24 cellular contexts compared by ENCODE assay signal in genomic region chrX:22575161-22575845, GRCh38.
A peak's percentile ranks its signal among the peaks of the same experiment; 100 is the strongest.
DNase-seq lines count a peak whose midpoint lies in the region; ATAC-seq and TF ChIP-seq lines count a peak whose summit lies in the region.
"Had no signal": no experiment of that assay in that cellular context is flagged by ENCODE, and none has a peak within 500 bp of the region (broad histone marks: within the 10 kb centered on the region; RNA-seq: fewer than 3 reads in every experiment).

No MANE protein-coding gene starts in this region.

- TF ChIP-seq POLR2A in Peyer's patch (IDR thresholded peaks at IDR 0.05), result no peak

- H3K27me3 ChIP-seq in MG63, result no peaks in the 10 kb centered on the region
- H3K27me3 ChIP-seq in Peyer's patch, result no peaks in the 10 kb centered on the region
- H3K27me3 ChIP-seq: upper lobe of right lung had no signal

- H3K4me3 ChIP-seq in MG63 (no peak overlapping the region), cardiac fibroblast (replicated peaks in 1 of 2; ENCODE audit: low read depth in 2 of 2, low read length in 2 of 2) (no peak overlapping the region), Peyer's patch (no peak overlapping the region)
- H3K4me3 ChIP-seq: GM12878, PC-9, upper lobe of right lung had no signal

- no peak for ATAC-seq in GM21786 (IDR thresholded peaks at IDR 0.05; ENCODE audit: unreplicated experiment)
- ATAC-seq: activated naive CD8-positive, alpha-beta T cell treated with anti-CD3 and anti-CD28 coated beads, Interleukin-2, amount 50 U/mL, for 24 hours; GM12878; upper lobe of right lung had no signal

- peaks cover 2% of the 10 kb centered on the region for H3K9me3 Mint-ChIP-seq in T-helper 2 cell treated with Interferon-gamma antibody and Interleukin-4, amounts not matched to agents 5 μg/mL and 100 μg/mL, for 36 hours
- H3K9me3 Mint-ChIP-seq: activated CD4-positive, alpha-beta memory T cell treated with anti-CD3 and anti-CD28 coated beads, Interleukin-2, amount 10 ng/mL, durations not matched to agents 7 days and 5 days; activated naive CD8-positive, alpha-beta T cell treated with anti-CD3 and anti-CD28 coated beads, Interleukin-2, amount 50 U/mL, for 24 hours; endodermal cell had no signal

- H3K36me3 ChIP-seq in MG63, result no peaks in the 10 kb centered on the region
- no peaks in the 10 kb centered on the region for H3K36me3 ChIP-seq in Peyer's patch
- H3K36me3 ChIP-seq: upper lobe of right lung had no signal

- H3K9me3 ChIP-seq in MG63, result no peaks in the 10 kb centered on the region
- no peaks in the 10 kb centered on the region for H3K9me3 ChIP-seq in Peyer's patch
- H3K9me3 ChIP-seq: upper lobe of right lung had no signal

- no peak overlapping the region for H3K27ac ChIP-seq in Peyer's patch
- H3K27ac ChIP-seq: PC-9, upper lobe of right lung had no signal

- TF ChIP-seq CTCF in cardiac fibroblast (IDR thresholded peaks at IDR 0.05; ENCODE audit: low read depth, low read length) (no peak), Peyer's patch (IDR thresholded peaks at IDR 0.05) (no peak)

- no peaks in the 10 kb centered on the region for H3K4me1 ChIP-seq in Peyer's patch
- H3K4me1 ChIP-seq: upper lobe of right lung had no signal

- no peak overlapping the region for H3K27ac Mint-ChIP-seq in T-helper 2 cell treated with Interferon-gamma antibody and Interleukin-4, amounts not matched to agents 5 μg/mL and 100 μg/mL, for 36 hours
- H3K27ac Mint-ChIP-seq: activated CD4-positive, alpha-beta memory T cell treated with anti-CD3 and anti-CD28 coated beads, Interleukin-2, amount 10 ng/mL, durations not matched to agents 7 days and 5 days; activated naive CD8-positive, alpha-beta T cell treated with anti-CD3 and anti-CD28 coated beads, Interleukin-2, amount 50 U/mL, for 24 hours; B cell; CD8-positive, alpha-beta memory T cell; endodermal cell had no signal

- no peaks in the 10 kb centered on the region for H3K36me3 Mint-ChIP-seq in T-helper 2 cell treated with Interferon-gamma antibody and Interleukin-4, amounts not matched to agents 5 μg/mL and 100 μg/mL, for 36 hours (ENCODE audit: low read depth)
- H3K36me3 Mint-ChIP-seq: CD8-positive, alpha-beta memory T cell; naive B cell had no signal

- H3K4me1 Mint-ChIP-seq in T-helper 2 cell treated with Interferon-gamma antibody and Interleukin-4, amounts not matched to agents 5 μg/mL and 100 μg/mL, for 36 hours (ENCODE audit: low read depth), result no peaks in the 10 kb centered on the region
- H3K4me1 Mint-ChIP-seq: activated CD4-positive, alpha-beta memory T cell treated with anti-CD3 and anti-CD28 coated beads, Interleukin-2, amount 10 ng/mL, durations not matched to agents 7 days and 5 days; activated naive CD8-positive, alpha-beta T cell treated with anti-CD3 and anti-CD28 coated beads, Interleukin-2, amount 50 U/mL, for 24 hours; CD8-positive, alpha-beta memory T cell had no signal

- H3K27me3 Mint-ChIP-seq in T-helper 2 cell treated with Interferon-gamma antibody and Interleukin-4, amounts not matched to agents 5 μg/mL and 100 μg/mL, for 36 hours (ENCODE audit: low read depth), result no peaks in the 10 kb centered on the region
- H3K27me3 Mint-ChIP-seq: activated CD4-positive, alpha-beta memory T cell treated with anti-CD3 and anti-CD28 coated beads, Interleukin-2, amount 10 ng/mL, durations not matched to agents 7 days and 5 days; activated naive CD8-positive, alpha-beta T cell treated with anti-CD3 and anti-CD28 coated beads, Interleukin-2, amount 50 U/mL, for 24 hours; B cell; CD8-positive, alpha-beta memory T cell; naive B cell had no signal

- H3K4me3 Mint-ChIP-seq in T-helper 2 cell treated with Interferon-gamma antibody and Interleukin-4, amounts not matched to agents 5 μg/mL and 100 μg/mL, for 36 hours, result no peak overlapping the region
- H3K4me3 Mint-ChIP-seq: activated CD4-positive, alpha-beta memory T cell treated with anti-CD3 and anti-CD28 coated beads, Interleukin-2, amount 10 ng/mL, durations not matched to agents 7 days and 5 days; activated naive CD8-positive, alpha-beta T cell treated with anti-CD3 and anti-CD28 coated beads, Interleukin-2, amount 50 U/mL, for 24 hours; B cell; CD8-positive, alpha-beta memory T cell; endodermal cell; naive B cell had no signal

- DNase-seq in ELR (ENCODE audit: low read depth), result peak; percentile 62
- DNase-seq in MG63, result peak; percentile 35
- DNase-seq in cardiac fibroblast (ENCODE audit: low read depth in 2 of 2), result peak; percentile 5 to 57
- DNase-seq in myocyte (ENCODE audit: low read depth), result peak; percentile 8
- no peak for DNase-seq in activated T-cell treated with anti-CD3 and anti-CD28 coated beads, Interleukin-2, amount 50 U/mL, for 48 hours
- DNase-seq in Peyer's patch, result no peak
- no peak for DNase-seq in T-helper 2 cell treated with Interferon-gamma antibody and Interleukin-4, amounts not matched to agents 5 μg/mL and 100 μg/mL, for 36 hours (ENCODE audit: low spot score)
- DNase-seq: activated CD4-positive, alpha-beta memory T cell treated with anti-CD3 and anti-CD28 coated beads, Interleukin-2, amount 10 ng/mL, durations not matched to agents 7 days and 5 days; activated effector memory CD4-positive, alpha-beta T cell treated with Interleukin-2 at 50 U/mL for 16 hours; activated naive CD8-positive, alpha-beta T cell treated with anti-CD3 and anti-CD28 coated beads, Interleukin-2, amount 50 U/mL, for 24 hours; CD8-positive, alpha-beta memory T cell; endodermal cell; H7; Karpas-422; mesenchymal stem cell; naive B cell; NCI-H2081; NCI-H446 treated with DMSO at 0.1 percent for 48 hours; PC-9; SHP77 treated with DMSO at 0.1 percent for 48 hours; upper lobe of right lung had no signal

Comparison
In these comparisons a context has a peak if more than half of its experiments do, and no peak if none do; other contexts are left out.
1. DNase-seq: peak in ELR (single experiment), MG63 (single experiment), cardiac fibroblast (2 of 2) and myocyte (single experiment); none in activated T-cell treated with anti-CD3 and anti-CD28 coated beads, Interleukin-2, amount 50 U/mL, for 48 hours (0 of 2), Peyer's patch (0 of 3) and T-helper 2 cell treated with Interferon-gamma antibody and Interleukin-4, amounts not matched to agents 5 μg/mL and 100 μg/mL, for 36 hours (single experiment).